Comparison of ENCODE assay signal across 9 cellular contexts in genomic region chr3:79019137-79019923, GRCh38.
DNase-seq lines count a peak whose midpoint lies in the region; ATAC-seq, FAIRE-seq and TF ChIP-seq lines count a peak whose summit lies in the region.
"Had no signal": no experiment of that assay in that cellular context is flagged by ENCODE, and none has a peak within 500 bp of the region (broad histone marks: within the 10 kb centered on the region; RNA-seq: fewer than 3 reads in every experiment).

No MANE protein-coding gene starts in this region.

- H3K27ac ChIP-seq in right lobe of liver = peak overlapping the region; percentile 39 to 63 (median 47)
- H3K27ac ChIP-seq in subcutaneous abdominal adipose tissue (ENCODE audit: low read depth, low read length) = peak overlapping the region; percentile 91

- H3K4me1 ChIP-seq in right lobe of liver = peaks cover 0 to 10% (median 0%) of the 10 kb centered on the region in 4 donors
- peaks cover 0 to 29% (median 20%) of the 10 kb centered on the region in 5 donors for H3K4me1 ChIP-seq in subcutaneous abdominal adipose tissue (ENCODE audit: control insufficient read depth in 5 of 5, insufficient read depth in 5 of 5, low read length in 5 of 5)

- 0% methylated on average over 8 of the region's 40 CpGs for WGBS in right lobe of liver (ENCODE audit: insufficient coverage, low coverage, low lambda C conversion rate, missing lambda C conversion rate)

- H3K27me3 ChIP-seq in right lobe of liver = peaks cover 0 to 6% of the 10 kb centered on the region in 2 donors
- H3K27me3 ChIP-seq in subcutaneous abdominal adipose tissue (ENCODE audit: control insufficient read depth in 5 of 5, insufficient read depth in 4 of 5, low read length in 5 of 5) = peaks cover 0 to 3% (median 0%) of the 10 kb centered on the region in 5 donors

- peak overlapping the region; percentile 42 to 60 (median 49) for H3K4me3 ChIP-seq in right lobe of liver
- peak overlapping the region; percentile 71 to 93 (median 86) for H3K4me3 ChIP-seq in subcutaneous abdominal adipose tissue (ENCODE audit: low read depth in 1 of 5, low read length in 5 of 5)

- TF ChIP-seq CTCF in right lobe of liver (IDR thresholded peaks at IDR 0.05) = no peak

- TF ChIP-seq POLR2A in right lobe of liver (IDR thresholded peaks at IDR 0.05) = peak; percentile 40

- peak; percentile 61 for ATAC-seq in GM19035 (IDR thresholded peaks at IDR 0.05; ENCODE audit: unreplicated experiment)
- peak; percentile 78 to 85 (median 80) for ATAC-seq in right lobe of liver
- no peak for ATAC-seq in HG02588 (IDR thresholded peaks at IDR 0.05; ENCODE audit: unreplicated experiment)
- ATAC-seq: HCT116 had no signal

- no peaks in the 10 kb centered on the region for H3K9me3 ChIP-seq in right lobe of liver
- H3K9me3 ChIP-seq in subcutaneous abdominal adipose tissue (ENCODE audit: control insufficient read depth in 5 of 5, low read length in 5 of 5) = no peaks in the 10 kb centered on the region

- peak; percentile 88 for DNase-seq in AG08396 (ENCODE audit: low spot score)
- peak; percentile 45 for DNase-seq in MV-4-11 (lab: John Stamatoyannopoulos, UW)
- peak; percentile 84 for DNase-seq in SKM-1 (lab: John Stamatoyannopoulos, UW; ENCODE audit: unreplicated experiment)
- peak; percentile 54 to 65 (median 58) for DNase-seq in right lobe of liver

- H3K36me3 ChIP-seq in right lobe of liver = no peaks in the 10 kb centered on the region
- no peaks in the 10 kb centered on the region for H3K36me3 ChIP-seq in subcutaneous abdominal adipose tissue (ENCODE audit: control insufficient read depth in 5 of 5, insufficient read depth in 5 of 5, low read length in 5 of 5)

- peak overlapping the region; percentile 49 to 86 (median 76) for H3K9ac ChIP-seq in subcutaneous abdominal adipose tissue (ENCODE audit: low read length in 5 of 5)

- intact Hi-C loops in right lobe of liver (cut with DNase I) = no loop called here

- peak; percentile 64 for FAIRE-seq in endometrium (lab: Jason Lieb, UNC)
